16 cellular contexts compared by ENCODE assay signal in the genomic region with DNA sequence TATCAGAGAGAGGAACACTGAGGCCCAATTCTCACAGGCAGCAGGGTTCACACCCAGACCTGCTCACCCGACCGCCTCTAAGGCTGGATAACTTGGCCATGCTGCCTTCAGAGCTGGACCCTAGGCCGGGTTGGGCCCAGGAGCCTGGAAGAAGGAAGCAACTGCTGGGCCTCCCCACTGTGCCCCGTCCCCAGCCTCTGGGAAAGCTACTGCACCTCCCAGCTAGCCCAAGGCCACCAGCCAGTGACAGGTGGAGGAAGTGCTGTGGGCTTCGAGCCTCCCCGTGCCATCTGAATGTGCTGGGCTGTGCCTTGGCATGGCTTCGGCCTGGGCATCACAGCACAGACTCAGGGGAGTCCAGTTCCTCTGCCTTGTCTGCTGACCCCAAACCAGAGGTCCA.
"Had no signal": no experiment of that assay in that cellular context is flagged by ENCODE, and none has a peak within 500 bp of the region (broad histone marks: within the 10 kb centered on the region; RNA-seq: fewer than 3 reads in every experiment).

No MANE protein-coding gene starts in this region.

- H3K27me3 Mint-ChIP-seq: activated CD4-positive, alpha-beta T cell treated with anti-CD3 and anti-CD28 coated beads for 36 hours; activated CD8-positive, alpha-beta memory T cell treated with anti-CD3 and anti-CD28 coated beads, Interleukin-2, amount 10 ng/mL, durations not matched to agents 7 days and 5 days; activated naive CD8-positive, alpha-beta T cell treated with anti-CD3 and anti-CD28 coated beads for 36 hours had no signal

- H3K27ac ChIP-seq: cardiac muscle cell, hepatocyte, sigmoid colon, tibial artery had no signal

- H3K79me2 ChIP-seq: hepatocyte had no signal

- H3K27me3 ChIP-seq: cardiac muscle cell, dorsolateral prefrontal cortex, hepatocyte, sigmoid colon, tibial artery had no signal

- H3K9me3 ChIP-seq: sigmoid colon, tibial artery had no signal

- H3K4me3 Mint-ChIP-seq: activated CD4-positive, alpha-beta T cell treated with anti-CD3 and anti-CD28 coated beads for 36 hours; activated CD8-positive, alpha-beta memory T cell treated with anti-CD3 and anti-CD28 coated beads, Interleukin-2, amount 10 ng/mL, durations not matched to agents 7 days and 5 days; activated naive CD8-positive, alpha-beta T cell treated with anti-CD3 and anti-CD28 coated beads for 36 hours; neural crest cell; T-helper 2 cell treated with Interferon-gamma antibody and Interleukin-4, amounts not matched to agents 5 μg/mL and 100 μg/mL, for 36 hours had no signal

- H3K4me1 ChIP-seq: sigmoid colon had no signal

- H3K27ac Mint-ChIP-seq: activated CD4-positive, alpha-beta T cell treated with anti-CD3 and anti-CD28 coated beads for 36 hours; activated CD8-positive, alpha-beta memory T cell treated with anti-CD3 and anti-CD28 coated beads, Interleukin-2, amount 10 ng/mL, durations not matched to agents 7 days and 5 days; activated naive CD8-positive, alpha-beta T cell treated with anti-CD3 and anti-CD28 coated beads for 36 hours; T-helper 2 cell treated with Interferon-gamma antibody and Interleukin-4, amounts not matched to agents 5 μg/mL and 100 μg/mL, for 36 hours had no signal

- H3K4me3 ChIP-seq: cardiac muscle cell, dorsolateral prefrontal cortex, hepatocyte, sigmoid colon, tibial artery had no signal

- H2AFZ ChIP-seq: hepatocyte had no signal

- ATAC-seq: activated CD4-positive, alpha-beta T cell treated with anti-CD3 and anti-CD28 coated beads for 36 hours; activated CD8-positive, alpha-beta memory T cell treated with anti-CD3 and anti-CD28 coated beads, Interleukin-2, amount 10 ng/mL, durations not matched to agents 7 days and 5 days; stimulated activated naive CD8-positive, alpha-beta T cell treated with anti-CD3 and anti-CD28 coated beads, Interleukin-15, Interleukin-2, amounts not matched to agents 100 U/mL and 50 U/mL, for 24 hours had no signal

- H3K4me2 ChIP-seq: hepatocyte had no signal

- H3K9me3 Mint-ChIP-seq: activated naive CD8-positive, alpha-beta T cell treated with anti-CD3 and anti-CD28 coated beads for 36 hours; neural crest cell; T-helper 2 cell treated with Interferon-gamma antibody and Interleukin-4, amounts not matched to agents 5 μg/mL and 100 μg/mL, for 36 hours had no signal

- DNase-seq: activated CD4-positive, alpha-beta T cell treated with anti-CD3 and anti-CD28 coated beads for 36 hours; activated CD4-positive, alpha-beta T cell treated with anti-CD3 and anti-CD28 coated beads, Interleukin-2, amount 50 U/mL, for 48 hours; activated CD8-positive, alpha-beta memory T cell treated with anti-CD3 and anti-CD28 coated beads, Interleukin-2, amount 10 ng/mL, durations not matched to agents 7 days and 5 days; activated naive CD8-positive, alpha-beta T cell treated with anti-CD3 and anti-CD28 coated beads for 36 hours; amygdala; dorsolateral prefrontal cortex; mammary epithelial cell; sigmoid colon; stimulated activated CD8-positive, alpha-beta memory T cell treated with anti-CD3 and anti-CD28 coated beads, Interleukin-4, amount 100 ng/mL, for 48 hours; stimulated activated naive CD8-positive, alpha-beta T cell treated with anti-CD3 and anti-CD28 coated beads, Interleukin-15, Interleukin-2, amounts not matched to agents 100 U/mL and 50 U/mL, for 24 hours; substantia nigra; tibial artery had no signal

- H3K4me1 Mint-ChIP-seq: activated CD4-positive, alpha-beta T cell treated with anti-CD3 and anti-CD28 coated beads for 36 hours; activated naive CD8-positive, alpha-beta T cell treated with anti-CD3 and anti-CD28 coated beads for 36 hours; neural crest cell had no signal
